Comparison of ENCODE assay signal across 1 cellular context in the genomic region with DNA sequence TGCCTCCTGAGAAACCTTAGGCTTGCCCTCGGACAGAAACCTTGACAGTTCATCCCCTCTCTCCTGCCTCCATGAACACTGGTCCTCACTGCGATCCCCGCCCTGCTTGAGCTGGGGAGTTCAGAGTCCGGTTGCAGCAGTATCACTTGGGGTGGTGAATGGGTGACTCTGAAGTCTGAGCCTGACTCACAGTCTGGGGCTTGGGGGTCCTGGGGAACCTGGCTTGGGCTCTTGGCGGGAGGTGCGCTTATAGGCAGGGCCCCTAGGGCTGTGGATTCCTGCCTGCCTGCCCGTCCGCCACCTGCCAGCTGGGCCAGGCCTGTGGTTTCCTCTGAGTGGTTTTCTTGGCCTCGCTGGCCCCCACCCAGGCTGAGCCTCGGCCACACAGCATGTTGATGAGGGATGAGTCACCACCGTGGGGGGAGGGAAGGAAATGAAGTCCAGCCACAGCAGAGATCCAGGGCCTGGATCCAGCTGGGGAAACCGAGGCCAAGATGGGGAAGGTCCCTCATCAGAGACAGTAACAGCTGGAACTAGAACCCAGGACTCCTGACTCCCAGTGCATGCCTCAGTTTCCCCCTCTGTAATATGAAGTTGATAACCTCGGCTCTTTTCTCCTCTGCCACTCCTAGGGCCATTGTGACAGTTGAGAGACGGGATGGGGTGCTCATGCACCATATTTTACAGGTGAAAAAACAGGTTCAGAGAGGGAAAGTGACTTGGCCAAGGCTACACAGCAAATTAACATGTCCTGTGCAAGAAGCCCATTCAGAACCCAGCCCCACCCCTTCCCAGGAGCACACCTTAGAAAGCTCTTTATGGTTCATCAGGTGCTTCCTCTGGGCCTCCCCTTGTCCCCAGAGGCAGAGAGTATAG.
TF ChIP-seq lines count a peak whose summit lies in the region.

No MANE protein-coding gene starts in this region.

TF ChIP-seq in HEK293, 187 proteins besides CTCF, POLR2A, EP300 and RAD21 (continued from another document and continues in another):
- TF ChIP-seq ZNF843 (tag by site-specific recombination; IDR thresholded peaks at IDR 0.05) (no peak), EGR2 (tag by site-specific recombination; IDR thresholded peaks at IDR 0.05; ENCODE audit: low read depth) (0 out of 2 replicates have a peak, but pooled peaks have one; percentile 9), ZNF664 (tag by site-specific recombination; IDR thresholded peaks at IDR 0.05) (no peak), ZNF140 (tag by site-specific recombination; IDR thresholded peaks at IDR 0.05) (no peak), ZXDB (tag by site-specific recombination; IDR thresholded peaks at IDR 0.05) (peak; percentile 38; the same call in 1 of the 2 replicates), SETDB1 (IDR thresholded peaks at IDR 0.05; ENCODE audit: insufficient read length, low read length) (no peak), ZNF639 (tag by site-specific recombination; IDR thresholded peaks at IDR 0.05) (no peak), ZFHX2 (tag by site-specific recombination; conservative IDR thresholded peaks at IDR 0.05) (no peak), SP3 (tag by site-specific recombination; IDR thresholded peaks at IDR 0.05) (no peak), ZNF704 (tag by site-specific recombination; IDR thresholded peaks at IDR 0.05) (no peak), ZNF248 (tag by site-specific recombination; IDR thresholded peaks at IDR 0.05) (no peak), ZNF341 (tag by site-specific recombination; IDR thresholded peaks at IDR 0.05; ENCODE audit: low read depth) (peak; percentile 12; the same call in 1 of the 2 replicates), ZNF221 (tag by site-specific recombination; IDR thresholded peaks at IDR 0.05; ENCODE audit: borderline replicate concordance) (no peak), ZNF280D (tag by site-specific recombination; IDR thresholded peaks at IDR 0.05) (no peak), ZNF514 (tag by site-specific recombination; IDR thresholded peaks at IDR 0.05) (no peak), MZF1 (tag by site-specific recombination; IDR thresholded peaks at IDR 0.05; ENCODE audit: borderline replicate concordance) (no peak), ZNF23 (tag by site-specific recombination; IDR thresholded peaks at IDR 0.05; ENCODE audit: borderline replicate concordance) (no peak), ZNF792 (tag by site-specific recombination; IDR thresholded peaks at IDR 0.05) (no peak), ZBTB20 (tag by site-specific recombination; IDR thresholded peaks at IDR 0.05) (peak; percentile 54; the same call in 1 of the 2 replicates), PRDM2 (tag by site-specific recombination; IDR thresholded peaks at IDR 0.05; ENCODE audit: borderline replicate concordance) (no peak), ZNF561 (tag by site-specific recombination; IDR thresholded peaks at IDR 0.05; ENCODE audit: borderline replicate concordance) (no peak), ZNF148 (tag by site-specific recombination; IDR thresholded peaks at IDR 0.05; ENCODE audit: borderline replicate concordance) (no peak), SP2 (tag by site-specific recombination; IDR thresholded peaks at IDR 0.05) (0 out of 2 replicates have a peak, but pooled peaks have one; percentile 7), ZNF37A (tag by site-specific recombination; IDR thresholded peaks at IDR 0.05) (no peak), ZNF175 (tag by site-specific recombination; IDR thresholded peaks at IDR 0.05) (no peak), ZNF214 (tag by site-specific recombination; IDR thresholded peaks at IDR 0.05; ENCODE audit: borderline replicate concordance) (no peak), ZBTB7A (tag by site-specific recombination; IDR thresholded peaks at IDR 0.05; ENCODE audit: low read depth) (no peak), ZNF707 (tag by site-specific recombination; IDR thresholded peaks at IDR 0.05) (no peak)
- TF ChIP-seq, protein P1, sequence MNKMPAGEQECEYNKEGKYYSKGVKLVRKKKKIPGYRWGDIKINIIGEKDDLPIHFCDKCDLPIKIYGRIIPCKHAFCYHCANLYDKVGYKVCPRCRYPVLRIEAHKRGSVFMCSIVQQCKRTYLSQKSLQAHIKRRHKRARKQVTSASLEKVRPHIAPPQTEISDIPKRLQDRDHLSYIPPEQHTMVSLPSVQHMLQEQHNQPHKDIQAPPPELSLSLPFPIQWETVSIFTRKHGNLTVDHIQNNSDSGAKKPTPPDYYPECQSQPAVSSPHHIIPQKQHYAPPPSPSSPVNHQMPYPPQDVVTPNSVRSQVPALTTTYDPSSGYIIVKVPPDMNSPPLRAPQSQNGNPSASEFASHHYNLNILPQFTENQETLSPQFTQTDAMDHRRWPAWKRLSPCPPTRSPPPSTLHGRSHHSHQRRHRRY (tag by site-specific recombination; IDR thresholded peaks at IDR 0.05): no peak
- TF ChIP-seq, protein P2, sequence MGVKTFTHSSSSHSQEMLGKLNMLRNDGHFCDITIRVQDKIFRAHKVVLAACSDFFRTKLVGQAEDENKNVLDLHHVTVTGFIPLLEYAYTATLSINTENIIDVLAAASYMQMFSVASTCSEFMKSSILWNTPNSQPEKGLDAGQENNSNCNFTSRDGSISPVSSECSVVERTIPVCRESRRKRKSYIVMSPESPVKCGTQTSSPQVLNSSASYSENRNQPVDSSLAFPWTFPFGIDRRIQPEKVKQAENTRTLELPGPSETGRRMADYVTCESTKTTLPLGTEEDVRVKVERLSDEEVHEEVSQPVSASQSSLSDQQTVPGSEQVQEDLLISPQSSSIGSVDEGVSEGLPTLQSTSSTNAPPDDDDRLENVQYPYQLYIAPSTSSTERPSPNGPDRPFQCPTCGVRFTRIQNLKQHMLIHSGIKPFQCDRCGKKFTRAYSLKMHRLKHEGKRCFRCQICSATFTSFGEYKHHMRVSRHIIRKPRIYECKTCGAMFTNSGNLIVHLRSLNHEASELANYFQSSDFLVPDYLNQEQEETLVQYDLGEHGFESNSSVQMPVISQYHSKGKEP (tag by site-specific recombination; IDR thresholded peaks at IDR 0.05): no peak
- TF ChIP-seq, protein P3, sequence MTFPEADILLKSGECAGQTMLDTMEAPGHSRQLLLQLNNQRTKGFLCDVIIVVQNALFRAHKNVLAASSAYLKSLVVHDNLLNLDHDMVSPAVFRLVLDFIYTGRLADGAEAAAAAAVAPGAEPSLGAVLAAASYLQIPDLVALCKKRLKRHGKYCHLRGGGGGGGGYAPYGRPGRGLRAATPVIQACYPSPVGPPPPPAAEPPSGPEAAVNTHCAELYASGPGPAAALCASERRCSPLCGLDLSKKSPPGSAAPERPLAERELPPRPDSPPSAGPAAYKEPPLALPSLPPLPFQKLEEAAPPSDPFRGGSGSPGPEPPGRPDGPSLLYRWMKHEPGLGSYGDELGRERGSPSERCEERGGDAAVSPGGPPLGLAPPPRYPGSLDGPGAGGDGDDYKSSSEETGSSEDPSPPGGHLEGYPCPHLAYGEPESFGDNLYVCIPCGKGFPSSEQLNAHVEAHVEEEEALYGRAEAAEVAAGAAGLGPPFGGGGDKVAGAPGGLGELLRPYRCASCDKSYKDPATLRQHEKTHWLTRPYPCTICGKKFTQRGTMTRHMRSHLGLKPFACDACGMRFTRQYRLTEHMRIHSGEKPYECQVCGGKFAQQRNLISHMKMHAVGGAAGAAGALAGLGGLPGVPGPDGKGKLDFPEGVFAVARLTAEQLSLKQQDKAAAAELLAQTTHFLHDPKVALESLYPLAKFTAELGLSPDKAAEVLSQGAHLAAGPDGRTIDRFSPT (tag by site-specific recombination; IDR thresholded peaks at IDR 0.05): peak; percentile 95
